20 cellular contexts compared by ENCODE assay signal in genomic region chr10:93066544-93066913, GRCh38. TPM values are rescaled to one million over a fixed set of nuclear protein-coding genes. Genes with fewer than 3 reads are reported as not detected.
DNase-seq lines count a peak whose midpoint lies in the region; ATAC-seq and TF ChIP-seq lines count a peak whose summit lies in the region.
"Had no signal": no experiment of that assay in that cellular context is flagged by ENCODE, and none has a peak within 500 bp of the region (broad histone marks: within the 10 kb centered on the region; RNA-seq: fewer than 3 reads in every experiment).

No MANE protein-coding gene starts in this region.

- H3K4me3 Mint-ChIP-seq in Caco-2 (ENCODE audit: unreplicated experiment), result peak overlapping the region; percentile 5
- peak overlapping the region; percentile 9 to 65; a peak in 2 of 5 replicates for H3K4me3 Mint-ChIP-seq in H9
- H3K4me3 Mint-ChIP-seq in glutamatergic neuron (ENCODE audit: unreplicated experiment), result peak overlapping the region; percentile 64
- peak overlapping the region in 2 of 3 experiments; percentile 40 to 54 for H3K4me3 Mint-ChIP-seq in nephron
- H3K4me3 Mint-ChIP-seq: CD4-positive, CD25-positive, alpha-beta regulatory T cell had no signal

- H3K23me2 ChIP-seq in H9 (ENCODE audit: insufficient read length, low read depth, low read length, poor library complexity, severe bottlenecking), result peaks cover 6% of the 10 kb centered on the region

- no peak overlapping the region for H4K91ac ChIP-seq in H9 (ENCODE audit: insufficient read length, low read depth, low read length)

- no peak overlapping the region for H3K18ac ChIP-seq in H9 (ENCODE audit: insufficient read length, low read depth, low read length)

- H2BK12ac ChIP-seq in H9 (ENCODE audit: insufficient read length, low read depth, low read length), result no peak overlapping the region

- POLR2A ChIA-PET in Caco-2 (lab: Charles Lee), result no interaction called here

- H4K20me1 ChIP-seq in H9 (ENCODE audit: control insufficient read depth, insufficient read depth, insufficient read length), result no peaks in the 10 kb centered on the region

- H3K23ac ChIP-seq in H9 (ENCODE audit: insufficient read length, low read depth, low read length), result no peak overlapping the region

- H3K4me1 ChIP-seq in Caco-2 (0 out of 2 replicates have a peak, but pooled peaks cover 3% of the 10 kb centered on the region), H9 (ENCODE audit: insufficient read depth, low read length) (no peaks in the 10 kb centered on the region)
- H3K4me1 ChIP-seq: BE2C had no signal

- DNase-seq in Caco-2 (no peak), H9 (no peak), glutamatergic neuron (no peak), DMS53 treated with DMSO at 0.1 percent for 48 hours (lab: John Stamatoyannopoulos, UW; ENCODE audit: unreplicated experiment) (no peak), NCI-H1092 treated with DMSO at 0.1 percent for 48 hours (lab: John Stamatoyannopoulos, UW) (no peak), inferior parietal cortex (ENCODE audit: extremely low spot score) (no peak)
- DNase-seq: BE2C; CD4-positive, CD25-positive, alpha-beta regulatory T cell; COR-L47; NCI-H1105; NCI-H748 treated with DMSO at 0.1 percent for 48 hours; NK-92 treated with Interleukin-12 subunit alpha and Interleukin-12 subunit beta, amount 100 ng/mL, for 24 hours; OCI-M1; Right ventricle myocardium superior had no signal

- H3K79me2 ChIP-seq in H9 (ENCODE audit: insufficient read depth, low read length), result no peaks in the 10 kb centered on the region

- no peaks in the 10 kb centered on the region for H3K9me3 Mint-ChIP-seq in Caco-2 (ENCODE audit: unreplicated experiment)
- H3K9me3 Mint-ChIP-seq in H9, result peaks cover 3 to 6% of the 10 kb centered on the region in 2 experiments; a peak in 3 of 5 replicates
- peaks cover 22% of the 10 kb centered on the region for H3K9me3 Mint-ChIP-seq in glutamatergic neuron (ENCODE audit: unreplicated experiment)
- H3K9me3 Mint-ChIP-seq in nephron, result no peaks in the 10 kb centered on the region

- H3K9me3 ChIP-seq in Caco-2 (no peaks in the 10 kb centered on the region), H9 (ENCODE audit: control insufficient read depth, low read depth, low read length) (no peaks in the 10 kb centered on the region)
- H3K9me3 ChIP-seq: BE2C had no signal

- H2BK15ac ChIP-seq in H9 (ENCODE audit: low read depth, low read length), result no peak overlapping the region

- H3K4me2 ChIP-seq in H9 (ENCODE audit: insufficient read depth, insufficient read length, low read length), result peak overlapping the region; percentile 38

- no peak overlapping the region for H3K14ac ChIP-seq in H9 (ENCODE audit: insufficient read depth, low read length)

- no peak overlapping the region for H3K4me3 ChIP-seq in Caco-2 (ENCODE audit: low read depth, low read length)
- H3K4me3 ChIP-seq: GM12878, K562, SK-N-MC had no signal

- H3K9ac ChIP-seq in H9 (ENCODE audit: extremely low read depth, insufficient read length, low read length), result no peak overlapping the region

- no peak overlapping the region for H2BK5ac ChIP-seq in H9 (ENCODE audit: insufficient read length, low read length)

- H3K4me1 Mint-ChIP-seq in Caco-2 (ENCODE audit: low read depth, unreplicated experiment) (no peaks in the 10 kb centered on the region), H9 (peaks cover 31 to 58% of the 10 kb centered on the region in 2 experiments), glutamatergic neuron (ENCODE audit: low read depth, unreplicated experiment) (peaks cover 11% of the 10 kb centered on the region), nephron (peaks cover 18% of the 10 kb centered on the region)

- no peak for TF ChIP-seq CTCF in Caco-2 (IDR thresholded peaks at IDR 0.05; ENCODE audit: insufficient read depth in 1 of 2, low read depth in 1 of 2, low read length in 1 of 2, severe bottlenecking in 1 of 2, unreplicated experiment in 1 of 2)
- no peak for TF ChIP-seq CTCF in H9 (conservative IDR thresholded peaks at IDR 0.05)
- no peak for TF ChIP-seq CTCF in glutamatergic neuron (IDR thresholded peaks at IDR 0.05; ENCODE audit: partially characterized antibody, unreplicated experiment)
- TF ChIP-seq CTCF in nephron (IDR thresholded peaks at IDR 0.05; ENCODE audit: unreplicated experiment in 3 of 3), result no peak

- H2BK20ac ChIP-seq in H9 (ENCODE audit: low read depth, low read length, poor library complexity, severe bottlenecking), result no peak overlapping the region

- no TSS peak for BruUV-seq in Caco-2 (replicated peaks; lab: Mats Ljungman, UMichigan)

- no peak overlapping the region for H4K5ac ChIP-seq in H9 (ENCODE audit: insufficient read length, low read depth, low read length)

- no peaks in the 10 kb centered on the region for H3K36me3 ChIP-seq in Caco-2 (ENCODE audit: control insufficient read depth, insufficient read depth, low read length)
- H3K36me3 ChIP-seq: BE2C had no signal

- H3T11ph ChIP-seq in H9 (ENCODE audit: low read length), result no peak overlapping the region

- WGBS in H9 (ENCODE audit: extremely low coverage, insufficient read length, low lambda C conversion rate), result no CpG with 5 or more reads among the region's 11 CpGs

- no peak overlapping the region for H2AK5ac ChIP-seq in H9 (ENCODE audit: insufficient read length, low read length)

- intact Hi-C loops in Caco-2 (cut with micrococcal nuclease; ENCODE audit: unreplicated experiment), result loop anchor here (5.0 kb wide), 1 partner anchor 59 kb away; no protein-coding TSS in a partner anchor

- no peak overlapping the region for H2BK120ac ChIP-seq in H9 (ENCODE audit: low read depth, low read length, poor library complexity, severe bottlenecking)

- no peak overlapping the region for H3K56ac ChIP-seq in H9 (ENCODE audit: insufficient read length, low read depth, low read length)

- H3K27ac Mint-ChIP-seq in Caco-2 (ENCODE audit: unreplicated experiment) (no peak overlapping the region), H9 (no peak overlapping the region), glutamatergic neuron (ENCODE audit: unreplicated experiment) (no peak overlapping the region), nephron (no peak overlapping the region)
- H3K27ac Mint-ChIP-seq: CD4-positive, CD25-positive, alpha-beta regulatory T cell had no signal

- H3K4ac ChIP-seq in H9 (ENCODE audit: low read depth, low read length), result no peak overlapping the region

- H3K27me3 Mint-ChIP-seq in Caco-2 (ENCODE audit: insufficient read depth, unreplicated experiment) (peaks cover 14% of the 10 kb centered on the region), H9 (ENCODE audit: low read depth) (peaks cover 99% of the 10 kb centered on the region), glutamatergic neuron (ENCODE audit: unreplicated experiment) (peaks cover 43% of the 10 kb centered on the region), nephron (ENCODE audit: low read depth) (peaks cover 97% of the 10 kb centered on the region)

- no peaks in the 10 kb centered on the region for H3K79me1 ChIP-seq in H9 (ENCODE audit: insufficient read depth, low read depth, low read length, poor library complexity, severe bottlenecking)

- H4K8ac ChIP-seq in H9 (replicated peaks; ENCODE audit: insufficient read length, low read depth, low read length), result no peak overlapping the region

- H3K27ac ChIP-seq in H9 (ENCODE audit: insufficient read length, low read depth, low read length), result no peak overlapping the region
- H3K27ac ChIP-seq: SK-N-MC had no signal

- H2AFZ ChIP-seq in H9 (ENCODE audit: low read length), result no peak overlapping the region

- CTCF ChIA-PET in Caco-2 (lab: Charles Lee), result no interaction called here

- ATAC-seq in GM21723 (IDR thresholded peaks at IDR 0.05; ENCODE audit: unreplicated experiment), result no peak
- ATAC-seq: GM12878, HCT116, K562 had no signal

- H3K36me3 Mint-ChIP-seq in Caco-2 (ENCODE audit: insufficient read depth, unreplicated experiment), result peaks cover 6% of the 10 kb centered on the region
- peaks cover 0 to 4% (median 4%) of the 10 kb centered on the region in 3 experiments; a peak in 4 of 7 replicates for H3K36me3 Mint-ChIP-seq in H9 (ENCODE audit: insufficient read depth in 1 of 3, low read depth in 3 of 3)
- no peaks in the 10 kb centered on the region for H3K36me3 Mint-ChIP-seq in glutamatergic neuron (ENCODE audit: unreplicated experiment)
- H3K36me3 Mint-ChIP-seq in nephron (ENCODE audit: low read depth), result peaks cover 4% of the 10 kb centered on the region
- H3K36me3 Mint-ChIP-seq: CD4-positive, CD25-positive, alpha-beta regulatory T cell had no signal

- H3K27me3 ChIP-seq in Caco-2 (replicated peaks; ENCODE audit: control insufficient read depth, insufficient read depth, low read length), result peaks cover 3% of the 10 kb centered on the region; the same call in 1 of the 2 replicates
- peaks cover 92% of the 10 kb centered on the region for H3K27me3 ChIP-seq in H9 (ENCODE audit: insufficient read depth, low read length)

RNA-seq across cellular contexts. Expression of gene CYP26C1, which starts 5.9 kb away (rescaled TPM):
- total RNA-seq in Caco-2 (2022), result 0.09 and 0.16 TPM in 2 replicates
- 0.42 and 0.79 TPM in 2 replicates for total RNA-seq in H9 (2021)
- total RNA-seq in glutamatergic neuron (ENCODE audit: unreplicated experiment), result 0.10 TPM
- total RNA-seq: CD4-positive, CD25-positive, alpha-beta regulatory T cell had no signal

RNA-seq across cellular contexts. Expression of gene CYP26A1, which starts 7.2 kb away (rescaled TPM):
- total RNA-seq in Caco-2 (2022), result 0.82 and 0.93 TPM in 2 replicates
- total RNA-seq in H9 (2021), result 70.4 and 72.1 TPM in 2 replicates
- 4.2 TPM for total RNA-seq in glutamatergic neuron (ENCODE audit: unreplicated experiment)
- total RNA-seq: CD4-positive, CD25-positive, alpha-beta regulatory T cell; GM12878; Right ventricle myocardium superior had no signal

Comparison
In these comparisons a context has a peak if more than half of its experiments do, and no peak if none do; other contexts are left out.
1. H3K4me3 Mint-ChIP-seq: peak in every context shown above with its lines; median percentile 64 in glutamatergic neuron; 47 in nephron; 37 in H9; 5 in Caco-2.
2. RNA of gene CYP26A1, which starts 7.2 kb away (total RNA-seq): 70.4 to 72.1 TPM in H9; 4.2 TPM in glutamatergic neuron (single experiment) and 0.82 to 0.93 TPM in Caco-2; every median in the first group is over 10 times any median in the second.